ENCODE assay signal across 13 cellular contexts in genomic region chr7:149202831-149203231, GRCh38. TPM values are rescaled to one million over a fixed set of nuclear protein-coding genes. Genes with fewer than 3 reads are reported as not detected.
DNase-seq lines count a peak whose midpoint lies in the region; ATAC-seq, FAIRE-seq and TF ChIP-seq lines count a peak whose summit lies in the region.
"Had no signal": no experiment of that assay in that cellular context is flagged by ENCODE, and none has a peak within 500 bp of the region (broad histone marks: within the 10 kb centered on the region; RNA-seq: fewer than 3 reads in every experiment).

No MANE protein-coding gene starts in this region.

- no peak overlapping the region for H2BK120ac ChIP-seq in trophoblast cell (ENCODE audit: insufficient read depth, low read length, poor library complexity)

- H3K4me3 ChIP-seq in MG63 (no peak overlapping the region), epithelial cell of esophagus (ENCODE audit: low read length) (no peak overlapping the region), trophoblast cell (ENCODE audit: low read depth, low read length) (no peak overlapping the region), HepG2 (replicated peaks in 1 of 3; ENCODE audit: insufficient read depth in 1 of 3, low read depth in 2 of 3, low read length in 3 of 3) (no peak overlapping the region)
- H3K4me3 ChIP-seq: thoracic aorta had no signal

- H3K36me3 Mint-ChIP-seq in activated CD4-positive, alpha-beta T cell treated with anti-CD3 and anti-CD28 coated beads, Interleukin-2, amount 10 ng/mL, durations not matched to agents 7 days and 5 days (ENCODE audit: low read depth), result peaks cover 74% of the 10 kb centered on the region

- no peaks in the 10 kb centered on the region for H3K9me3 Mint-ChIP-seq in activated CD4-positive, alpha-beta T cell treated with anti-CD3 and anti-CD28 coated beads, Interleukin-2, amount 10 ng/mL, durations not matched to agents 7 days and 5 days

- intact Hi-C loops in HepG2 (cut with micrococcal nuclease; ENCODE audit: unreplicated experiment), result no loop called here

- H3K4me1 ChIP-seq in trophoblast cell (ENCODE audit: control insufficient read depth in 1 of 2, insufficient read depth in 2 of 2, low read length in 2 of 2) (peaks cover 15 to 20% of the 10 kb centered on the region in 2 experiments), HepG2 (ENCODE audit: insufficient read depth, low read length) (peaks cover 2% of the 10 kb centered on the region; the same call in 1 of the 2 replicates)

- H3K18ac ChIP-seq in trophoblast cell (ENCODE audit: low read length), result no peak overlapping the region

- TF ChIP-seq CTCF in epithelial cell of esophagus (IDR thresholded peaks at IDR 0.05; ENCODE audit: insufficient read depth, low read depth, low read length, missing control alignments) (no peak), HepG2 (CRISPR knock-in tag; IDR thresholded peaks at IDR 0.05) (no peak), RWPE1 (conservative IDR thresholded peaks at IDR 0.05; ENCODE audit: low read depth) (no peak)

- in situ Hi-C loops in HepG2 (cut with HindIII; ENCODE audit: extremely low pct_ligation_motif_present, low pct_unique_long_range_greater_than_20kb), result no loop called here

- H3K4me2 ChIP-seq in trophoblast cell (ENCODE audit: low read length) (peak overlapping the region; percentile 11), HepG2 (ENCODE audit: low read depth, low read length) (no peak overlapping the region)

- H4K91ac ChIP-seq in trophoblast cell (ENCODE audit: low read depth, low read length), result no peak overlapping the region

- H2BK12ac ChIP-seq in trophoblast cell (ENCODE audit: low read length), result no peak overlapping the region

- BruUV-seq in HepG2 (replicated peaks; lab: Mats Ljungman, UMichigan), result no TSS peak

- H2AFZ ChIP-seq in trophoblast cell (ENCODE audit: insufficient read depth, low read length, poor library complexity) (no peak overlapping the region), HepG2 (ENCODE audit: low read length) (no peak overlapping the region)

- H3K27me3 ChIP-seq in MG63 (no peaks in the 10 kb centered on the region), trophoblast cell (ENCODE audit: insufficient read depth, low read length) (no peaks in the 10 kb centered on the region), HepG2 (ENCODE audit: control insufficient read depth in 1 of 2, insufficient read depth in 2 of 2, low read length in 2 of 2) (no peaks in the 10 kb centered on the region)

- peaks cover 54% of the 10 kb centered on the region for H3K4me1 Mint-ChIP-seq in activated CD4-positive, alpha-beta T cell treated with anti-CD3 and anti-CD28 coated beads, Interleukin-2, amount 10 ng/mL, durations not matched to agents 7 days and 5 days

- POLR2A ChIA-PET in activated CD4-positive, alpha-beta T cell treated with anti-CD3 and anti-CD28 coated beads, Interleukin-2, amount 10 ng/mL, durations not matched to agents 7 days and 5 days (lab: Charles Lee), result no interaction called here
- POLR2A ChIA-PET in HepG2 (lab: Yijun Ruan, JAX) (no interaction called here), RWPE1 (lab: Yijun Ruan, JAX; ENCODE audit: low non-redundant PET) (no interaction called here)

- peak overlapping the region; percentile 38 for H3K4me3 Mint-ChIP-seq in activated CD4-positive, alpha-beta T cell treated with anti-CD3 and anti-CD28 coated beads, Interleukin-2, amount 10 ng/mL, durations not matched to agents 7 days and 5 days

- no peaks in the 10 kb centered on the region for H3K79me2 ChIP-seq in trophoblast cell (ENCODE audit: control insufficient read depth, insufficient read depth, low read length, poor library complexity)
- H3K79me2 ChIP-seq in HepG2 (ENCODE audit: insufficient read depth, low read length), result peaks cover 29% of the 10 kb centered on the region

- H3K79me1 ChIP-seq in trophoblast cell (ENCODE audit: low read length), result peaks cover 10% of the 10 kb centered on the region

- no peak overlapping the region for H3K23ac ChIP-seq in trophoblast cell (ENCODE audit: low read length)

- H3K36me3 ChIP-seq in MG63 (peaks cover 47% of the 10 kb centered on the region), trophoblast cell (ENCODE audit: control insufficient read depth in 1 of 2, insufficient read depth in 2 of 2, low read length in 2 of 2) (peaks cover 44 to 47% of the 10 kb centered on the region in 2 experiments), HepG2 (replicated peaks in 1 of 2; ENCODE audit: control insufficient read depth in 1 of 2, insufficient read depth in 2 of 2, low read length in 2 of 2) (peaks cover 42 to 82% of the 10 kb centered on the region in 2 experiments)

- peak overlapping the region; percentile 91 for H3K27ac ChIP-seq in trophoblast cell (ENCODE audit: low read depth, low read length)
- no peak overlapping the region for H3K27ac ChIP-seq in HepG2 (ENCODE audit: extremely low read length, insufficient read depth, low read length)
- H3K27ac ChIP-seq in RWPE1, result no peak overlapping the region
- H3K27ac ChIP-seq: thoracic aorta had no signal

- no peaks in the 10 kb centered on the region for H3K9me3 ChIP-seq in MG63
- H3K9me3 ChIP-seq in trophoblast cell (ENCODE audit: insufficient read depth, low read depth, low read length), result peaks cover 6% of the 10 kb centered on the region
- H3K9me3 ChIP-seq in HepG2 (ENCODE audit: low read length), result no peaks in the 10 kb centered on the region
- H3K9me3 ChIP-seq: thoracic aorta had no signal

- no peak for TF ChIP-seq RAD21 in HepG2 (CRISPR knock-in tag; IDR thresholded peaks at IDR 0.05)

- H2AK5ac ChIP-seq in trophoblast cell (ENCODE audit: low read length), result no peak overlapping the region

- H3K27me3 Mint-ChIP-seq in activated CD4-positive, alpha-beta T cell treated with anti-CD3 and anti-CD28 coated beads, Interleukin-2, amount 10 ng/mL, durations not matched to agents 7 days and 5 days, result no peaks in the 10 kb centered on the region

- H4K20me1 ChIP-seq in HepG2 (ENCODE audit: insufficient read depth, low read length), result no peaks in the 10 kb centered on the region

- FAIRE-seq in HepG2 (lab: Jason Lieb, UNC), result no peak

- WGBS in trophoblast cell (ENCODE audit: extremely low coverage, insufficient coverage, insufficient read length), result no CpG with 5 or more reads among the region's 6 CpGs
- 99% methylated on average over 6 of the region's 6 CpGs for WGBS in HepG2 (ENCODE audit: low lambda C conversion rate)

- H2BK5ac ChIP-seq in trophoblast cell (ENCODE audit: low read depth, low read length, poor library complexity), result peak overlapping the region; percentile 49

- H3K14ac ChIP-seq in trophoblast cell (ENCODE audit: low read length), result no peak overlapping the region

- TF ChIP-seq POLR2A in HepG2 (IDR thresholded peaks at IDR 0.05; ENCODE audit: insufficient read depth in 1 of 2, low read depth in 2 of 2, low read length in 2 of 2), result no peak

- DNase-seq in activated CD4-positive, alpha-beta T cell treated with anti-CD3 and anti-CD28 coated beads, Interleukin-2, amount 10 ng/mL, durations not matched to agents 7 days and 5 days, result peak; percentile 38
- no peak for DNase-seq in activated CD4-positive, alpha-beta T cell treated with anti-CD3 and anti-CD28 coated beads for 1 hour
- DNase-seq in MG63 (peak; percentile 31), epithelial cell of esophagus (ENCODE audit: low read depth) (peak; percentile 27), trophoblast cell (peak in 1 of 2 donors; percentile 38), NCI-H146 treated with DMSO at 0.1 percent for 48 hours (lab: John Stamatoyannopoulos, UW; ENCODE audit: unreplicated experiment) (no peak), HepG2 (ENCODE audit: low spot score) (no peak), RWPE1 (ENCODE audit: low spot score) (no peak)
- DNase-seq: amniotic stem cell, NCI-H1092 treated with DMSO at 0.1 percent for 48 hours, NCI-H345, OCI-M1 had no signal

- peak overlapping the region; percentile 89 for H3K27ac Mint-ChIP-seq in activated CD4-positive, alpha-beta T cell treated with anti-CD3 and anti-CD28 coated beads, Interleukin-2, amount 10 ng/mL, durations not matched to agents 7 days and 5 days

- no peak overlapping the region for H4K12ac ChIP-seq in trophoblast cell (ENCODE audit: low read depth, low read length)

- H3K9ac ChIP-seq in trophoblast cell (ENCODE audit: low read length), result no peak overlapping the region
- H3K9ac ChIP-seq in HepG2 (ENCODE audit: insufficient read depth, low read depth, low read length), result no peak overlapping the region

- CTCF ChIA-PET in activated CD4-positive, alpha-beta T cell treated with anti-CD3 and anti-CD28 coated beads, Interleukin-2, amount 10 ng/mL, durations not matched to agents 7 days and 5 days (lab: Charles Lee), result interaction anchor here (0.7 kb wide), 1 partner anchor 20 kb away, joined by 3 read pairs; no protein-coding TSS in a partner anchor
- CTCF ChIA-PET in HepG2 (lab: Yijun Ruan, JAX; ENCODE audit: low intra/inter-chr PET ratio, low total read pairs) (no interaction called here), RWPE1 (lab: Yijun Ruan, JAX) (no interaction called here)

- no peak overlapping the region for H4K8ac ChIP-seq in trophoblast cell (ENCODE audit: low read depth, low read length)

- H3K4ac ChIP-seq in trophoblast cell (ENCODE audit: low read depth, low read length), result no peak overlapping the region

- no peak for ATAC-seq in HepG2

- TF ChIP-seq EP300 in HepG2 (IDR thresholded peaks at IDR 0.05; ENCODE audit: low read depth in 2 of 2, low read length in 2 of 2) (no peak), HepG2 (CRISPR knock-in tag; IDR thresholded peaks at IDR 0.05; ENCODE audit: borderline replicate concordance) (no peak)

RNA-seq across cellular contexts. Expression of gene ZNF282, which starts 7.5 kb away (rescaled TPM):
- 10 to 100 TPM; 28.2 to 29.4 TPM for total RNA-seq in activated CD4-positive, alpha-beta T cell treated with anti-CD3 and anti-CD28 coated beads, Interleukin-2, amount 10 ng/mL, durations not matched to agents 7 days and 5 days
- 9.1 and 10.8 TPM in 2 replicates for total RNA-seq in MG63 (2014; rRNA removed; shearing (Covaris generic); ENCODE audit: low replicate concordance)
- polyA plus RNA-seq in trophoblast cell (2013), result 11.3 and 11.5 TPM in 2 replicates
- 19.3 and 20.9 TPM in 2 replicates for total RNA-seq in HepG2 (2016; rRNA removed; fragmentation: Illumina TruSeq; extraction: Trizol)
- total RNA-seq in HepG2 (2016; cell fraction: cytosol; rRNA removed; fragmentation: Illumina TruSeq; extraction: Trizol; ENCODE audit: low read depth), result 2.7 and 2.9 TPM in 2 replicates
- total RNA-seq in HepG2 (2016; cell fraction: insoluble cytoplasmic fraction; rRNA removed; fragmentation: Illumina TruSeq; extraction: Trizol), result 15.5 and 23.4 TPM in 2 replicates
- 7.4 and 7.5 TPM in 2 replicates for total RNA-seq in HepG2 (2016; cell fraction: membrane; rRNA removed; fragmentation: Illumina TruSeq; extraction: Trizol)
- total RNA-seq in HepG2 (2016; cell fraction: nucleus; rRNA removed; fragmentation: Illumina TruSeq; extraction: Trizol), result 14.8 and 18.0 TPM in 2 replicates
- 9.1 and 12.5 TPM in 2 replicates for polyA plus RNA-seq in HepG2 (2011; rRNA removed)
- polyA plus RNA-seq in HepG2 (2011; cell fraction: cytosol; rRNA removed), result 8.6 and 11.7 TPM in 2 replicates
- polyA plus RNA-seq in HepG2 (2011; cell fraction: nucleus; rRNA removed), result 18.1 and 20.6 TPM in 2 replicates
- polyA plus RNA-seq in HepG2 (2012), result 12.3 and 12.4 TPM in 2 replicates
- 1.3 and 1.6 TPM in 2 replicates for polyA plus RNA-seq in HepG2 (2016; cell fraction: cytosol; fragmentation: Illumina TruSeq; extraction: Trizol; ENCODE audit: low read depth)
- 12.4 and 15.3 TPM in 2 replicates for polyA plus RNA-seq in HepG2 (2016; cell fraction: insoluble cytoplasmic fraction; fragmentation: Illumina TruSeq; extraction: Trizol; ENCODE audit: low read depth)
- 2.8 and 3.9 TPM in 2 replicates for polyA plus RNA-seq in HepG2 (2016; cell fraction: membrane; fragmentation: Illumina TruSeq; extraction: Trizol; ENCODE audit: low read depth)
- 16.8 and 26.8 TPM in 2 replicates for polyA plus RNA-seq in HepG2 (2016; cell fraction: nucleus; fragmentation: Illumina TruSeq; extraction: Trizol; ENCODE audit: insufficient read depth, low read depth)
- 25.0 and 32.5 TPM in 2 replicates for polyA minus RNA-seq in HepG2 (2011; rRNA and poly(A)+ RNA removed; ENCODE audit: low replicate concordance)
- 13.9 and 18.6 TPM in 2 replicates for polyA minus RNA-seq in HepG2 (2011; cell fraction: cytosol; rRNA and poly(A)+ RNA removed)
- polyA minus RNA-seq in HepG2 (2011; cell fraction: nucleus; rRNA and poly(A)+ RNA removed), result 38.4 and 52.6 TPM in 2 replicates

RNA-seq across cellular contexts. Expression of gene ZNF212, which starts 36.6 kb away (rescaled TPM):
- total RNA-seq in activated CD4-positive, alpha-beta T cell treated with anti-CD3 and anti-CD28 coated beads, Interleukin-2, amount 10 ng/mL, durations not matched to agents 7 days and 5 days, result 10 to 100 TPM; 11.1 to 15.9 TPM
- total RNA-seq in MG63 (2014; rRNA removed; shearing (Covaris generic); ENCODE audit: low replicate concordance), result 4.3 and 8.0 TPM in 2 replicates
- polyA plus RNA-seq in trophoblast cell (2013), result 5.5 and 5.8 TPM in 2 replicates
- total RNA-seq in HepG2 (2016; rRNA removed; fragmentation: Illumina TruSeq; extraction: Trizol), result 3.8 and 4.3 TPM in 2 replicates
- total RNA-seq in HepG2 (2016; cell fraction: cytosol; rRNA removed; fragmentation: Illumina TruSeq; extraction: Trizol; ENCODE audit: low read depth), result 0.40 and 1.1 TPM in 2 replicates
- 3.6 and 4.1 TPM in 2 replicates for total RNA-seq in HepG2 (2016; cell fraction: insoluble cytoplasmic fraction; rRNA removed; fragmentation: Illumina TruSeq; extraction: Trizol)
- 1.9 and 2.0 TPM in 2 replicates for total RNA-seq in HepG2 (2016; cell fraction: membrane; rRNA removed; fragmentation: Illumina TruSeq; extraction: Trizol)
- 3.3 and 4.5 TPM in 2 replicates for total RNA-seq in HepG2 (2016; cell fraction: nucleus; rRNA removed; fragmentation: Illumina TruSeq; extraction: Trizol)
- 2.6 and 3.1 TPM in 2 replicates for polyA plus RNA-seq in HepG2 (2011; rRNA removed)
- 2.1 and 2.3 TPM in 2 replicates for polyA plus RNA-seq in HepG2 (2011; cell fraction: cytosol; rRNA removed)
- 11.2 and 11.6 TPM in 2 replicates for polyA plus RNA-seq in HepG2 (2011; cell fraction: nucleus; rRNA removed)
- 3.9 TPM in 2 replicates for polyA plus RNA-seq in HepG2 (2012)
- polyA plus RNA-seq in HepG2 (2016; cell fraction: cytosol; fragmentation: Illumina TruSeq; extraction: Trizol; ENCODE audit: low read depth), result 0.28 and 0.59 TPM in 2 replicates
- 4.2 and 5.8 TPM in 2 replicates for polyA plus RNA-seq in HepG2 (2016; cell fraction: insoluble cytoplasmic fraction; fragmentation: Illumina TruSeq; extraction: Trizol; ENCODE audit: low read depth)
- 1.0 and 1.3 TPM in 2 replicates for polyA plus RNA-seq in HepG2 (2016; cell fraction: membrane; fragmentation: Illumina TruSeq; extraction: Trizol; ENCODE audit: low read depth)
- 14.2 and 14.5 TPM in 2 replicates for polyA plus RNA-seq in HepG2 (2016; cell fraction: nucleus; fragmentation: Illumina TruSeq; extraction: Trizol; ENCODE audit: insufficient read depth, low read depth)
- 4.0 and 4.6 TPM in 2 replicates for polyA minus RNA-seq in HepG2 (2011; rRNA and poly(A)+ RNA removed; ENCODE audit: low replicate concordance)
- polyA minus RNA-seq in HepG2 (2011; cell fraction: cytosol; rRNA and poly(A)+ RNA removed), result 1.7 and 2.3 TPM in 2 replicates
- polyA minus RNA-seq in HepG2 (2011; cell fraction: nucleus; rRNA and poly(A)+ RNA removed), result 5.2 and 6.1 TPM in 2 replicates

RNA-seq across cellular contexts. Expression of gene ZNF398, which starts 55.6 kb away (rescaled TPM):
- total RNA-seq in activated CD4-positive, alpha-beta T cell treated with anti-CD3 and anti-CD28 coated beads, Interleukin-2, amount 10 ng/mL, durations not matched to agents 7 days and 5 days, result 10 to 100 TPM; 15.3 to 17.1 TPM
- total RNA-seq in MG63 (2014; rRNA removed; shearing (Covaris generic); ENCODE audit: low replicate concordance), result 2.2 and 2.6 TPM in 2 replicates
- polyA plus RNA-seq in trophoblast cell (2013), result 11.0 TPM in 2 replicates
- 8.9 and 10.4 TPM in 2 replicates for total RNA-seq in HepG2 (2016; rRNA removed; fragmentation: Illumina TruSeq; extraction: Trizol)
- total RNA-seq in HepG2 (2016; cell fraction: cytosol; rRNA removed; fragmentation: Illumina TruSeq; extraction: Trizol; ENCODE audit: low read depth), result 14.2 and 15.4 TPM in 2 replicates
- 8.5 and 9.2 TPM in 2 replicates for total RNA-seq in HepG2 (2016; cell fraction: insoluble cytoplasmic fraction; rRNA removed; fragmentation: Illumina TruSeq; extraction: Trizol)
- total RNA-seq in HepG2 (2016; cell fraction: membrane; rRNA removed; fragmentation: Illumina TruSeq; extraction: Trizol), result 6.4 and 7.2 TPM in 2 replicates
- total RNA-seq in HepG2 (2016; cell fraction: nucleus; rRNA removed; fragmentation: Illumina TruSeq; extraction: Trizol), result 10.8 and 11.7 TPM in 2 replicates
- 3.0 and 3.4 TPM in 2 replicates for polyA plus RNA-seq in HepG2 (2011; rRNA removed)
- 1.4 and 1.9 TPM in 2 replicates for polyA plus RNA-seq in HepG2 (2011; cell fraction: cytosol; rRNA removed)
- 5.8 and 7.1 TPM in 2 replicates for polyA plus RNA-seq in HepG2 (2011; cell fraction: nucleus; rRNA removed)
- polyA plus RNA-seq in HepG2 (2012), result 3.2 and 3.4 TPM in 2 replicates
- polyA plus RNA-seq in HepG2 (2016; cell fraction: cytosol; fragmentation: Illumina TruSeq; extraction: Trizol; ENCODE audit: low read depth), result 0.38 and 0.57 TPM in 2 replicates
- polyA plus RNA-seq in HepG2 (2016; cell fraction: insoluble cytoplasmic fraction; fragmentation: Illumina TruSeq; extraction: Trizol; ENCODE audit: low read depth), result 5.1 and 6.1 TPM in 2 replicates
- 1.7 and 1.9 TPM in 2 replicates for polyA plus RNA-seq in HepG2 (2016; cell fraction: membrane; fragmentation: Illumina TruSeq; extraction: Trizol; ENCODE audit: low read depth)
- 7.1 and 7.4 TPM in 2 replicates for polyA plus RNA-seq in HepG2 (2016; cell fraction: nucleus; fragmentation: Illumina TruSeq; extraction: Trizol; ENCODE audit: insufficient read depth, low read depth)
- polyA minus RNA-seq in HepG2 (2011; rRNA and poly(A)+ RNA removed; ENCODE audit: low replicate concordance), result 23.8 and 53.0 TPM in 2 replicates
- 4.0 and 5.1 TPM in 2 replicates for polyA minus RNA-seq in HepG2 (2011; cell fraction: cytosol; rRNA and poly(A)+ RNA removed)
- polyA minus RNA-seq in HepG2 (2011; cell fraction: nucleus; rRNA and poly(A)+ RNA removed), result 17.5 and 21.4 TPM in 2 replicates

RNA-seq across cellular contexts. Expression of gene ZNF783, which starts 59.2 kb away (rescaled TPM):
- total RNA-seq in activated CD4-positive, alpha-beta T cell treated with anti-CD3 and anti-CD28 coated beads, Interleukin-2, amount 10 ng/mL, durations not matched to agents 7 days and 5 days, result 10 to 100 TPM; 19.0 to 21.7 TPM
- total RNA-seq in MG63 (2014; rRNA removed; shearing (Covaris generic); ENCODE audit: low replicate concordance), result 4.8 and 6.2 TPM in 2 replicates
- polyA plus RNA-seq in trophoblast cell (2013), result 3.8 and 4.0 TPM in 2 replicates
- 1.3 and 5.2 TPM in 2 replicates for total RNA-seq in HepG2 (2016; rRNA removed; fragmentation: Illumina TruSeq; extraction: Trizol)
- 0.30 and 0.35 TPM in 2 replicates for total RNA-seq in HepG2 (2016; cell fraction: cytosol; rRNA removed; fragmentation: Illumina TruSeq; extraction: Trizol; ENCODE audit: low read depth)
- total RNA-seq in HepG2 (2016; cell fraction: insoluble cytoplasmic fraction; rRNA removed; fragmentation: Illumina TruSeq; extraction: Trizol), result 1.5 and 5.4 TPM in 2 replicates
- total RNA-seq in HepG2 (2016; cell fraction: membrane; rRNA removed; fragmentation: Illumina TruSeq; extraction: Trizol), result 0.96 and 1.1 TPM in 2 replicates
- total RNA-seq in HepG2 (2016; cell fraction: nucleus; rRNA removed; fragmentation: Illumina TruSeq; extraction: Trizol), result 8.0 TPM in 2 replicates
- polyA plus RNA-seq in HepG2 (2011; rRNA removed), result 4.1 and 5.9 TPM in 2 replicates
- polyA plus RNA-seq in HepG2 (2011; cell fraction: cytosol; rRNA removed), result 2.4 TPM in 2 replicates
- polyA plus RNA-seq in HepG2 (2011; cell fraction: nucleus; rRNA removed), result 44.7 and 47.2 TPM in 2 replicates
- 2.5 and 3.0 TPM in 2 replicates for polyA plus RNA-seq in HepG2 (2012)
- 0.17 and 0.22 TPM in 2 replicates for polyA plus RNA-seq in HepG2 (2016; cell fraction: cytosol; fragmentation: Illumina TruSeq; extraction: Trizol; ENCODE audit: low read depth)
- 1.4 and 2.5 TPM in 2 replicates for polyA plus RNA-seq in HepG2 (2016; cell fraction: insoluble cytoplasmic fraction; fragmentation: Illumina TruSeq; extraction: Trizol; ENCODE audit: low read depth)
- 0.55 and 0.61 TPM in 2 replicates for polyA plus RNA-seq in HepG2 (2016; cell fraction: membrane; fragmentation: Illumina TruSeq; extraction: Trizol; ENCODE audit: low read depth)
- 19.0 and 21.9 TPM in 2 replicates for polyA plus RNA-seq in HepG2 (2016; cell fraction: nucleus; fragmentation: Illumina TruSeq; extraction: Trizol; ENCODE audit: insufficient read depth, low read depth)
- polyA minus RNA-seq in HepG2 (2011; rRNA and poly(A)+ RNA removed; ENCODE audit: low replicate concordance), result 3.0 and 5.9 TPM in 2 replicates
- polyA minus RNA-seq in HepG2 (2011; cell fraction: cytosol; rRNA and poly(A)+ RNA removed), result 0.59 and 1.1 TPM in 2 replicates
- 7.3 and 8.1 TPM in 2 replicates for polyA minus RNA-seq in HepG2 (2011; cell fraction: nucleus; rRNA and poly(A)+ RNA removed)

Comparison
In these comparisons a context has a peak if more than half of its experiments do, and no peak if none do; other contexts are left out.
1. DNase-seq: peak in activated CD4-positive, alpha-beta T cell treated with anti-CD3 and anti-CD28 coated beads, Interleukin-2, amount 10 ng/mL, durations not matched to agents 7 days and 5 days (single experiment), MG63 (single experiment) and epithelial cell of esophagus (single experiment); none in activated CD4-positive, alpha-beta T cell treated with anti-CD3 and anti-CD28 coated beads for 1 hour (single experiment), NCI-H146 treated with DMSO at 0.1 percent for 48 hours (single experiment), HepG2 (single experiment) and RWPE1 (single experiment).